1 cellular context compared by ENCODE assay signal in the genomic region with DNA sequence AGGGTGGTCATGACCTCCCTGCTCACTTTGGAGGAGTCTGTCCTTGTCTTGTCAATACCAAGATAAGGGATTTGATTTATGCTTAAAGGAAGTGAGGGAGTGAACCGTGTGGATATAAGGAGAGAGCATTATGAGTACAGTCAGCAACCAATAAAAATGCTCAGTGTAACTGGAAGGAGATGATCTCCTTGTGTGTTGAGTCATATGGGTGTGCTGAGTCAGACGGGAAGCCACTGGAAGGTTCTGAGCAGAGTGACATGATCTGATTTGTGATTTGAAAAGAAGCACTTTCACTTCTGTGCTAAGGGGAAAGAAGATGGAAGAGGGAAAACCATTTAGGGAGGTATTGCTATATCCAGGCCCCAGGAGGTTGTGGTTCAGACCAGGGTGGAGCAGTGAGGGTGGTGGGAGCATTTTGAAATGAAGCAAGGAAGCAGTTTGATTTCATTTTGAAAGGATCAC.
TF ChIP-seq lines count a peak whose summit lies in the region.

No MANE protein-coding gene starts in this region.

TF ChIP-seq in K562, 482 proteins besides CTCF, POLR2A, EP300 and RAD21 (continued from another document and continues in another):
- TF ChIP-seq NR4A1 (CRISPR knock-in tag; IDR thresholded peaks at IDR 0.05) (no peak), NR4A1 (tag; IDR thresholded peaks at IDR 0.05) (no peak), ARID3B (CRISPR knock-in tag; IDR thresholded peaks at IDR 0.05; ENCODE audit: borderline replicate concordance) (no peak), ASH1L (IDR thresholded peaks at IDR 0.05; ENCODE audit: borderline replicate concordance, low read depth, partially characterized antibody) (no peak), PML (IDR thresholded peaks at IDR 0.05; ENCODE audit: low read length) (no peak; the same call in 1 of the 2 replicates), PHF8 (IDR thresholded peaks at IDR 0.05; ENCODE audit: borderline replicate concordance, low read length) (peak; percentile 18; the same call in 1 of the 2 replicates), ESRRB (CRISPR knock-in tag; IDR thresholded peaks at IDR 0.05; ENCODE audit: borderline replicate concordance) (no peak), ETV6 (IDR thresholded peaks at IDR 0.05; ENCODE audit: borderline replicate concordance in 1 of 2, low read depth in 2 of 2, low read length in 1 of 2) (peak; percentile 72 to 84; a peak in 3 of 4 replicates), ETV6 (CRISPR knock-in tag; IDR thresholded peaks at IDR 0.05; ENCODE audit: borderline replicate concordance) (no peak), CHD1 (IDR thresholded peaks at IDR 0.05; ENCODE audit: low read length) (no peak), SAFB2 (IDR thresholded peaks at IDR 0.05; ENCODE audit: borderline replicate concordance, low read depth, low read length, severe bottlenecking) (no peak), ZNF175 (CRISPR knock-in tag; IDR thresholded peaks at IDR 0.05; ENCODE audit: low read depth) (no peak), SAFB (IDR thresholded peaks at IDR 0.05; ENCODE audit: borderline replicate concordance, low read depth, low read length) (no peak), NFATC3 (IDR thresholded peaks at IDR 0.05) (no peak), HEY1 (CRISPR knock-in tag; IDR thresholded peaks at IDR 0.05; ENCODE audit: borderline replicate concordance) (no peak), DMBX1 (CRISPR knock-in tag; IDR thresholded peaks at IDR 0.05; ENCODE audit: borderline replicate concordance) (0 out of 2 replicates have a peak, but pooled peaks have one; percentile 39), GATAD2A (IDR thresholded peaks at IDR 0.05) (no peak), PTTG1 (tag; IDR thresholded peaks at IDR 0.05; ENCODE audit: low read depth) (no peak), RBM14 (IDR thresholded peaks at IDR 0.05; ENCODE audit: borderline replicate concordance, insufficient read depth, low read depth, low read length) (no peak), STAT6 (CRISPR knock-in tag; IDR thresholded peaks at IDR 0.05) (no peak), ZNF512 (tag; IDR thresholded peaks at IDR 0.05) (no peak), ZFPM2 (CRISPR knock-in tag; IDR thresholded peaks at IDR 0.05) (no peak), CAMTA2 (CRISPR knock-in tag; conservative IDR thresholded peaks at IDR 0.05) (no peak), ZNF134 (CRISPR knock-in tag; conservative IDR thresholded peaks at IDR 0.05) (no peak), FOXA3 (CRISPR knock-in tag; conservative IDR thresholded peaks at IDR 0.05 in 1 of 2, IDR thresholded peaks at IDR 0.05 in 1 of 2) (peak in 1 of 2 experiments; percentile 47; a peak in 1 of 4 replicates), PCBP1 (IDR thresholded peaks at IDR 0.05; ENCODE audit: low read depth, low read length, poor library complexity, severe bottlenecking) (no peak), TOE1 (IDR thresholded peaks at IDR 0.05; ENCODE audit: borderline replicate concordance) (no peak), TOE1 (CRISPR knock-in tag; IDR thresholded peaks at IDR 0.05; ENCODE audit: borderline replicate concordance, low read depth) (no peak), CREB5 (CRISPR knock-in tag; IDR thresholded peaks at IDR 0.05) (no peak), KAT8 (IDR thresholded peaks at IDR 0.05; ENCODE audit: low read depth) (no peak), PRDM10 (IDR thresholded peaks at IDR 0.05; ENCODE audit: partially characterized antibody) (peak; percentile 55), ERF (CRISPR knock-in tag; IDR thresholded peaks at IDR 0.05) (no peak), TCF7 (IDR thresholded peaks at IDR 0.05; ENCODE audit: borderline replicate concordance) (no peak), ZNF143 (CRISPR knock-in tag; IDR thresholded peaks at IDR 0.05) (no peak), LEF1 (IDR thresholded peaks at IDR 0.05) (peak; percentile 76), FOXO4 (CRISPR knock-in tag; IDR thresholded peaks at IDR 0.05) (no peak), ZNF165 (CRISPR knock-in tag; IDR thresholded peaks at IDR 0.05; ENCODE audit: borderline replicate concordance) (no peak), EHMT2 (IDR thresholded peaks at IDR 0.05) (peak; percentile 75), RB1 (IDR thresholded peaks at IDR 0.05; ENCODE audit: low read depth) (no peak), SIX5 (IDR thresholded peaks at IDR 0.05; ENCODE audit: borderline replicate concordance in 1 of 2, insufficient read depth in 1 of 2, low read depth in 1 of 2, low read length in 2 of 2) (no peak), HMGXB4 (CRISPR knock-in tag; IDR thresholded peaks at IDR 0.05) (no peak), CBX2 (IDR thresholded peaks at IDR 0.05; ENCODE audit: insufficient read depth, low read length, poor library complexity, severe bottlenecking) (no peak), NONO (IDR thresholded peaks at IDR 0.05; ENCODE audit: low read depth in 2 of 2, low read length in 1 of 2) (no peak), RHOXF2B (CRISPR knock-in tag; conservative IDR thresholded peaks at IDR 0.05) (no peak), ZNF766 (CRISPR knock-in tag; conservative IDR thresholded peaks at IDR 0.05) (no peak), NCOA4 (IDR thresholded peaks at IDR 0.05; ENCODE audit: partially characterized antibody) (no peak), ETS2 (tag; IDR thresholded peaks at IDR 0.05; ENCODE audit: borderline replicate concordance, poor library complexity, severe bottlenecking) (no peak), BMI1 (IDR thresholded peaks at IDR 0.05; ENCODE audit: low read length) (no peak)
- TF ChIP-seq, protein P1, sequence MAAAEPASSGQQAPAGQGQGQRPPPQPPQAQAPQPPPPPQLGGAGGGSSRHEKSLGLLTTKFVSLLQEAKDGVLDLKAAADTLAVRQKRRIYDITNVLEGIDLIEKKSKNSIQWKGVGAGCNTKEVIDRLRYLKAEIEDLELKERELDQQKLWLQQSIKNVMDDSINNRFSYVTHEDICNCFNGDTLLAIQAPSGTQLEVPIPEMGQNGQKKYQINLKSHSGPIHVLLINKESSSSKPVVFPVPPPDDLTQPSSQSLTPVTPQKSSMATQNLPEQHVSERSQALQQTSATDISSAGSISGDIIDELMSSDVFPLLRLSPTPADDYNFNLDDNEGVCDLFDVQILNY (CRISPR knock-in tag; IDR thresholded peaks at IDR 0.05): no peak
- TF ChIP-seq, protein P2, sequence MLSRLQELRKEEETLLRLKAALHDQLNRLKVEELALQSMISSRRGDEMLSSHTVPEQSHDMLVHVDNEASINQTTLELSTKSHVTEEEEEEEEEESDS (CRISPR knock-in tag; IDR thresholded peaks at IDR 0.05): no peak
- TF ChIP-seq, protein P3, sequence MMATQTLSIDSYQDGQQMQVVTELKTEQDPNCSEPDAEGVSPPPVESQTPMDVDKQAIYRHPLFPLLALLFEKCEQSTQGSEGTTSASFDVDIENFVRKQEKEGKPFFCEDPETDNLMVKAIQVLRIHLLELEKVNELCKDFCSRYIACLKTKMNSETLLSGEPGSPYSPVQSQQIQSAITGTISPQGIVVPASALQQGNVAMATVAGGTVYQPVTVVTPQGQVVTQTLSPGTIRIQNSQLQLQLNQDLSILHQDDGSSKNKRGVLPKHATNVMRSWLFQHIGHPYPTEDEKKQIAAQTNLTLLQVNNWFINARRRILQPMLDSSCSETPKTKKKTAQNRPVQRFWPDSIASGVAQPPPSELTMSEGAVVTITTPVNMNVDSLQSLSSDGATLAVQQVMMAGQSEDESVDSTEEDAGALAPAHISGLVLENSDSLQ (IDR thresholded peaks at IDR 0.05): peak; percentile 97
